6 cellular contexts compared by ENCODE assay signal in genomic region chr7:142507066-142507465, GRCh38.
DNase-seq lines count a peak whose midpoint lies in the region; ATAC-seq and TF ChIP-seq lines count a peak whose summit lies in the region.
"Not testable (repeated sequence)": the region's sequence is repeated elsewhere in the genome, so short reads cannot be mapped to it uniquely, and the experiment has no call there.

No MANE protein-coding gene starts in this region.

- not testable (repeated sequence) for H3K9me3 ChIP-seq in BLaER1 treated with 17β-estradiol and CSF1 and Interleukin-3, amounts not matched to agents 10 nM and 100 nM (replicated peaks in 1 of 11); Loucy (ENCODE audit: insufficient read depth, low read depth, low read length); PC-3 (ENCODE audit: low read length); T-helper 17 cell (ENCODE audit: control insufficient read depth, low read length, poor library complexity, severe bottlenecking); neuronal stem cell (replicated peaks in 1 of 2; ENCODE audit: control insufficient read depth in 2 of 2, insufficient read depth in 1 of 2, low read depth in 1 of 2, low read length in 2 of 2)

- not testable (repeated sequence) for H2AFZ ChIP-seq in Loucy (ENCODE audit: low read length); PC-3 (ENCODE audit: low read length); neuronal stem cell (ENCODE audit: low read length)

- H3K4me3 ChIP-seq in BLaER1 treated with 17β-estradiol and CSF1 and Interleukin-3, amounts not matched to agents 10 nM and 100 nM; Loucy (ENCODE audit: low read length, poor library complexity, severe bottlenecking); PC-3 (ENCODE audit: low read length); neuronal stem cell (ENCODE audit: low read length in 2 of 2): not testable (repeated sequence)

- not testable (repeated sequence) for H3F3A ChIP-seq in Loucy (ENCODE audit: low read depth); PC-3 (ENCODE audit: low read length, unreplicated experiment)

- TF ChIP-seq CTCF in Loucy (conservative IDR thresholded peaks at IDR 0.05; ENCODE audit: low read length); PC-3 (conservative IDR thresholded peaks at IDR 0.05; ENCODE audit: low read depth, low read length); glutamatergic neuron (IDR thresholded peaks at IDR 0.05; ENCODE audit: partially characterized antibody, unreplicated experiment): not testable (repeated sequence)

- not testable (repeated sequence) for H3K27me3 ChIP-seq in BLaER1 treated with 17β-estradiol and CSF1 and Interleukin-3, amounts not matched to agents 10 nM and 100 nM; Loucy (ENCODE audit: insufficient read depth, low read length, poor library complexity, severe bottlenecking); PC-3 (ENCODE audit: low read length); neuronal stem cell (ENCODE audit: control insufficient read depth in 3 of 3, insufficient read depth in 3 of 3, low read depth in 1 of 3, low read length in 3 of 3)

- not testable (repeated sequence) for H4K8ac ChIP-seq in neuronal stem cell (ENCODE audit: low read depth, low read length)

- H3K14ac ChIP-seq in neuronal stem cell (ENCODE audit: low read length) = peak overlapping the region; percentile 86

- H4K91ac ChIP-seq in neuronal stem cell (ENCODE audit: low read depth, low read length, poor library complexity) = not testable (repeated sequence)

- H3K9me2 ChIP-seq in Loucy (replicated peaks; ENCODE audit: low read depth, low read length); PC-3 (replicated peaks; ENCODE audit: low read length): not testable (repeated sequence)

- not testable (repeated sequence) for H3K4me1 Mint-ChIP-seq in T-helper 17 cell
- peaks cover 58% of the 10 kb centered on the region for H3K4me1 Mint-ChIP-seq in glutamatergic neuron (ENCODE audit: low read depth, unreplicated experiment)

- intact Hi-C loops in PC-3 (cut with micrococcal nuclease) = not testable (repeated sequence)

- H3K27ac Mint-ChIP-seq in T-helper 17 cell (peak overlapping the region; percentile 82), glutamatergic neuron (ENCODE audit: unreplicated experiment) (peak overlapping the region; percentile 98)

- not testable (repeated sequence) for H3K4ac ChIP-seq in neuronal stem cell (ENCODE audit: low read length)

- H3K9ac ChIP-seq in BLaER1 treated with 17β-estradiol and CSF1 and Interleukin-3, amounts not matched to agents 10 nM and 100 nM; PC-3 (ENCODE audit: low read length); neuronal stem cell (ENCODE audit: low read depth, low read length, poor library complexity): not testable (repeated sequence)
- H3K9ac ChIP-seq in Loucy (ENCODE audit: low read depth, low read length, poor library complexity, severe bottlenecking) = peak overlapping the region; percentile 52

- not testable (repeated sequence) for ATAC-seq in PC-3, T-helper 17 cell

- H3K36me3 Mint-ChIP-seq in T-helper 17 cell (ENCODE audit: low read depth); glutamatergic neuron (ENCODE audit: unreplicated experiment): not testable (repeated sequence)

- not testable (repeated sequence) for H3K27me3 Mint-ChIP-seq in T-helper 17 cell
- peaks cover 18% of the 10 kb centered on the region for H3K27me3 Mint-ChIP-seq in glutamatergic neuron (ENCODE audit: unreplicated experiment)

- not testable (repeated sequence) for BruUV-seq in PC-3 (replicated peaks; lab: Mats Ljungman, UMichigan)

- H2BK12ac ChIP-seq in neuronal stem cell (ENCODE audit: low read length) = not testable (repeated sequence)

- POLR2A ChIA-PET in PC-3 (lab: Charles Lee; ENCODE audit: unreplicated experiment) = not testable (repeated sequence)

- peak overlapping the region in 8 of 11 experiments; percentile 5 to 64 (median 52); a peak in 14 of 22 replicates for H3K4me2 ChIP-seq in BLaER1 treated with 17β-estradiol and CSF1 and Interleukin-3, amounts not matched to agents 10 nM and 100 nM
- H3K4me2 ChIP-seq in Loucy (ENCODE audit: low read depth, low read length, poor library complexity, severe bottlenecking); neuronal stem cell (ENCODE audit: insufficient read depth, low read length, poor library complexity, severe bottlenecking): not testable (repeated sequence)
- H3K4me2 ChIP-seq in PC-3 (ENCODE audit: low read length) = peak overlapping the region; percentile 60; the same call in 1 of the 2 replicates

- not testable (repeated sequence) for H4K20me1 ChIP-seq in BLaER1 treated with 17β-estradiol and CSF1 and Interleukin-3, amounts not matched to agents 10 nM and 100 nM; Loucy (ENCODE audit: insufficient read depth, low read length, poor library complexity, severe bottlenecking); PC-3 (ENCODE audit: low read length)

- not testable (repeated sequence) for H2BK5ac ChIP-seq in neuronal stem cell (ENCODE audit: low read length)

- not testable (repeated sequence) for H3K79me2 ChIP-seq in Loucy (ENCODE audit: insufficient read depth, low read length); PC-3 (ENCODE audit: low read length)

- not testable (repeated sequence) for H2BK15ac ChIP-seq in neuronal stem cell (ENCODE audit: low read length)

- not testable (repeated sequence) for DNase-seq in PC-3; T-helper 17 cell; glutamatergic neuron; neuronal stem cell (ENCODE audit: low spot score)

- peak overlapping the region; percentile 32 for H3K18ac ChIP-seq in neuronal stem cell (ENCODE audit: low read length)

- not testable (repeated sequence) for H2BK120ac ChIP-seq in neuronal stem cell (ENCODE audit: low read depth, low read length)

- H3K36me3 ChIP-seq in BLaER1 treated with 17β-estradiol and CSF1 and Interleukin-3, amounts not matched to agents 10 nM and 100 nM; Loucy (ENCODE audit: insufficient read depth, low read length); PC-3 (ENCODE audit: low read depth, low read length); neuronal stem cell (replicated peaks in 1 of 2; ENCODE audit: control insufficient read depth in 2 of 2, insufficient read depth in 2 of 2, low read length in 2 of 2): not testable (repeated sequence)

- H3K4me1 ChIP-seq in BLaER1 treated with 17β-estradiol and CSF1 and Interleukin-3, amounts not matched to agents 10 nM and 100 nM = peaks cover 0 to 22% (median 16%) of the 10 kb centered on the region in 10 experiments; a peak in 14 of 20 replicates
- H3K4me1 ChIP-seq in Loucy (ENCODE audit: insufficient read depth, low read length, poor library complexity, severe bottlenecking) (peaks cover 66% of the 10 kb centered on the region), PC-3 (ENCODE audit: insufficient read depth, low read length) (peaks cover 44% of the 10 kb centered on the region)
- not testable (repeated sequence) for H3K4me1 ChIP-seq in neuronal stem cell (ENCODE audit: control insufficient read depth in 2 of 2, insufficient read depth in 1 of 2, low read depth in 1 of 2, low read length in 2 of 2)

- not testable (repeated sequence) for H3K79me1 ChIP-seq in neuronal stem cell (ENCODE audit: low read depth, low read length)

- no CpG with 5 or more reads among the region's 5 CpGs for WGBS in neuronal stem cell (ENCODE audit: extremely low coverage in 2 of 2, insufficient read length in 2 of 2, insufficient replicate concordance in 1 of 2), 2 donors

- H3K9me3 Mint-ChIP-seq in glutamatergic neuron (ENCODE audit: unreplicated experiment) = peaks cover 17% of the 10 kb centered on the region

- not testable (repeated sequence) for H3K23ac ChIP-seq in neuronal stem cell (ENCODE audit: low read depth, low read length, poor library complexity)

- not testable (repeated sequence) for H3K27ac ChIP-seq in BLaER1 treated with 17β-estradiol and CSF1 and Interleukin-3, amounts not matched to agents 10 nM and 100 nM; neuronal stem cell (replicated peaks; ENCODE audit: low read length)
- H3K27ac ChIP-seq in PC-3 (ENCODE audit: low read length) = peak overlapping the region; percentile 94

- not testable (repeated sequence) for H2AK5ac ChIP-seq in neuronal stem cell (ENCODE audit: low read depth, low read length)

- CTCF ChIA-PET in PC-3 (lab: Charles Lee) = not testable (repeated sequence)

- not testable (repeated sequence) for H3K4me3 Mint-ChIP-seq in T-helper 17 cell
- peak overlapping the region; percentile 43 for H3K4me3 Mint-ChIP-seq in glutamatergic neuron (ENCODE audit: unreplicated experiment)
